ENCODE assay signal across 28 cellular contexts in the genomic region with DNA sequence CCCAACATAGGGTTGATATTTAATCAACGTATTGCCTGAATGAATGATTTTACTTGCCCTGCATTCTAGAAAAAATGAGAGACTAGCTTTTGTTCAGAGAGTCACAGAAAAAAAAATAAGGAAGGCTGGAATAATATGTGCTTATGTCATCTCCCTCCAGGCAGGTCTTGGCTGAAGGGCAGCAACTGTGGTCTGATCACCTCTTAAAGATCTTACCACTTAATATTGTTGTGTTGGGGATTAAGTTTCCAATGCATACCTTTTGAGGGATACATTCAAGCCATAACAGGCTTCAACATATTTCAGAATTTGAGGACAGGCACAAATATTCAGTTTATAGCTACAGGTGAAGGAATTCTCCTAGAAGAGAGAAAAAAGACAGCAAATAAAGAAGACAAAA.
"Had no signal": no experiment of that assay in that cellular context is flagged by ENCODE, and none has a peak within 500 bp of the region (broad histone marks: within the 10 kb centered on the region; RNA-seq: fewer than 3 reads in every experiment).

No MANE protein-coding gene starts in this region.

- H3K4me1 ChIP-seq: body of pancreas, neural progenitor cell, testis had no signal

- H3K36me3 ChIP-seq: cardiac muscle cell, heart left ventricle, neural progenitor cell, right atrium auricular region, transverse colon, WERI-Rb-1 had no signal

- H3K27ac ChIP-seq: body of pancreas, cardiac muscle cell, coronary artery, dorsolateral prefrontal cortex, heart left ventricle, neural progenitor cell, right atrium auricular region, testis, transverse colon, WERI-Rb-1 had no signal

- H3K9me3 Mint-ChIP-seq: activated naive CD4-positive, alpha-beta T cell treated with anti-CD3 and anti-CD28 coated beads, Interleukin-2, amount 10 ng/mL, durations not matched to agents 7 days and 5 days had no signal

- DNase-seq: activated CD4-positive, alpha-beta T cell treated with anti-CD3 and anti-CD28 coated beads for 48 hours; activated CD4-positive, alpha-beta T cell treated with anti-CD3 and anti-CD28 coated beads, Interleukin-2, amount 50 U/mL, for 48 hours; activated CD8-positive, alpha-beta memory T cell treated with anti-CD3 and anti-CD28 coated beads for 24 hours; activated effector memory CD4-positive, alpha-beta T cell treated with anti-CD3 and anti-CD28 coated beads, Interleukin-2, amount 50 U/mL, for 16 hours; activated naive CD4-positive, alpha-beta T cell treated with anti-CD3 and anti-CD28 coated beads, Interleukin-2, amount 10 ng/mL, durations not matched to agents 7 days and 5 days; activated T-cell treated with anti-CD3 and anti-CD28 coated beads, Interleukin-2, amount 50 U/mL, for 1 hour; anterior cingulate cortex; body of pancreas; dorsolateral prefrontal cortex; effector memory CD4-positive, alpha-beta T cell; heart left ventricle; hypothalamus; immature natural killer cell; naive thymus-derived CD8-positive, alpha-beta T cell; occipital lobe; stimulated activated naive CD4-positive, alpha-beta T cell; T-helper 17 cell; T1000; testis; transverse colon; WERI-Rb-1 had no signal

- H3K4me3 Mint-ChIP-seq: activated naive CD4-positive, alpha-beta T cell treated with anti-CD3 and anti-CD28 coated beads, Interleukin-2, amount 10 ng/mL, durations not matched to agents 7 days and 5 days; activated T-helper 1 cell treated with anti-CD3 and anti-CD28 coated beads, Interleukin-12 subunit alpha, Interleukin-12 subunit beta, Interleukin-2, Interleukin-4 antibody, amounts not matched to agents 30 ng/mL and 10 ng/mL and 1 ng/mL, durations not matched to agents 14 hours and 24 hours and 36 hours; memory B cell; neural progenitor cell; T-helper 17 cell had no signal

- H3K27me3 ChIP-seq: body of pancreas, cardiac muscle cell, dorsolateral prefrontal cortex, neural progenitor cell, right atrium auricular region, testis had no signal

- H3K4me2 ChIP-seq: neural progenitor cell had no signal

- H2AFZ ChIP-seq: neural progenitor cell had no signal

- H3K9me3 ChIP-seq: body of pancreas, heart left ventricle, right atrium auricular region, testis, transverse colon had no signal

- H3K4me3 ChIP-seq: body of pancreas, cardiac muscle cell, coronary artery, dorsolateral prefrontal cortex, heart left ventricle, neural progenitor cell, right atrium auricular region, testis, transverse colon had no signal

- H3K27ac Mint-ChIP-seq: activated naive CD4-positive, alpha-beta T cell treated with anti-CD3 and anti-CD28 coated beads, Interleukin-2, amount 10 ng/mL, durations not matched to agents 7 days and 5 days; activated T-helper 1 cell treated with anti-CD3 and anti-CD28 coated beads, Interleukin-12 subunit alpha, Interleukin-12 subunit beta, Interleukin-2, Interleukin-4 antibody, amounts not matched to agents 30 ng/mL and 10 ng/mL and 1 ng/mL, durations not matched to agents 14 hours and 24 hours and 36 hours; immature natural killer cell; memory B cell; neural progenitor cell; T-helper 17 cell had no signal

- H3K36me3 Mint-ChIP-seq: activated naive CD4-positive, alpha-beta T cell treated with anti-CD3 and anti-CD28 coated beads, Interleukin-2, amount 10 ng/mL, durations not matched to agents 7 days and 5 days; immature natural killer cell; memory B cell; naive thymus-derived CD8-positive, alpha-beta T cell; neural progenitor cell had no signal

- ATAC-seq: activated CD4-positive, CD25-positive, alpha-beta regulatory T cell treated with anti-CD3 and anti-CD28 coated beads, Interleukin-2, amount 50 U/mL, for 24 hours; body of pancreas; heart left ventricle; naive thymus-derived CD8-positive, alpha-beta T cell; T-helper 17 cell had no signal

- H3K9ac ChIP-seq: neural progenitor cell had no signal
